ENCODE assay signal across 1 cellular context in the genomic region with DNA sequence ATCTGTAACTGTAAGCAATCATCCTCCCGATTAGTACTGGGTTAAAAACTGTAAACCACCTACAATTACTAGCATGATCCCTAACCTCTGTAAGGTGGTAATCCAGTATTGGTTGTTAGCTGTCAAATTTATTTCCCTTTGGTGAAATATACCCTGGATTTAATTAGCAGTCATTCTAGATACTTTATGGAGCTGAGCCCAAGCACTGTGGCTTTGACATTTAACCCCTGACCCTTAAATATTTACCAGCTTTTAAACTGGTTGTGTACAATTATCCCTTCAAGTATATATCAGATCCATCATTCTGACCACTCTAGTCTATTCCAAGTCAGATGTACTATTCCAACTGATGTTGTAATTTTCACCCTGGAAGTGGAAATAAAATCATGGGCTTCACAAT.
TF ChIP-seq lines count a peak whose summit lies in the region.

No MANE protein-coding gene starts in this region.

TF ChIP-seq in HEK293, 187 proteins besides CTCF, POLR2A, EP300 and RAD21 (continued from another document and continues in another):
- TF ChIP-seq, protein P1, sequence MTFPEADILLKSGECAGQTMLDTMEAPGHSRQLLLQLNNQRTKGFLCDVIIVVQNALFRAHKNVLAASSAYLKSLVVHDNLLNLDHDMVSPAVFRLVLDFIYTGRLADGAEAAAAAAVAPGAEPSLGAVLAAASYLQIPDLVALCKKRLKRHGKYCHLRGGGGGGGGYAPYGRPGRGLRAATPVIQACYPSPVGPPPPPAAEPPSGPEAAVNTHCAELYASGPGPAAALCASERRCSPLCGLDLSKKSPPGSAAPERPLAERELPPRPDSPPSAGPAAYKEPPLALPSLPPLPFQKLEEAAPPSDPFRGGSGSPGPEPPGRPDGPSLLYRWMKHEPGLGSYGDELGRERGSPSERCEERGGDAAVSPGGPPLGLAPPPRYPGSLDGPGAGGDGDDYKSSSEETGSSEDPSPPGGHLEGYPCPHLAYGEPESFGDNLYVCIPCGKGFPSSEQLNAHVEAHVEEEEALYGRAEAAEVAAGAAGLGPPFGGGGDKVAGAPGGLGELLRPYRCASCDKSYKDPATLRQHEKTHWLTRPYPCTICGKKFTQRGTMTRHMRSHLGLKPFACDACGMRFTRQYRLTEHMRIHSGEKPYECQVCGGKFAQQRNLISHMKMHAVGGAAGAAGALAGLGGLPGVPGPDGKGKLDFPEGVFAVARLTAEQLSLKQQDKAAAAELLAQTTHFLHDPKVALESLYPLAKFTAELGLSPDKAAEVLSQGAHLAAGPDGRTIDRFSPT (tag by site-specific recombination; IDR thresholded peaks at IDR 0.05): no peak
- no peak for TF ChIP-seq ZNF514 (tag by site-specific recombination; IDR thresholded peaks at IDR 0.05)
- TF ChIP-seq SP3 (tag by site-specific recombination; IDR thresholded peaks at IDR 0.05): no peak
- TF ChIP-seq, protein P2, sequence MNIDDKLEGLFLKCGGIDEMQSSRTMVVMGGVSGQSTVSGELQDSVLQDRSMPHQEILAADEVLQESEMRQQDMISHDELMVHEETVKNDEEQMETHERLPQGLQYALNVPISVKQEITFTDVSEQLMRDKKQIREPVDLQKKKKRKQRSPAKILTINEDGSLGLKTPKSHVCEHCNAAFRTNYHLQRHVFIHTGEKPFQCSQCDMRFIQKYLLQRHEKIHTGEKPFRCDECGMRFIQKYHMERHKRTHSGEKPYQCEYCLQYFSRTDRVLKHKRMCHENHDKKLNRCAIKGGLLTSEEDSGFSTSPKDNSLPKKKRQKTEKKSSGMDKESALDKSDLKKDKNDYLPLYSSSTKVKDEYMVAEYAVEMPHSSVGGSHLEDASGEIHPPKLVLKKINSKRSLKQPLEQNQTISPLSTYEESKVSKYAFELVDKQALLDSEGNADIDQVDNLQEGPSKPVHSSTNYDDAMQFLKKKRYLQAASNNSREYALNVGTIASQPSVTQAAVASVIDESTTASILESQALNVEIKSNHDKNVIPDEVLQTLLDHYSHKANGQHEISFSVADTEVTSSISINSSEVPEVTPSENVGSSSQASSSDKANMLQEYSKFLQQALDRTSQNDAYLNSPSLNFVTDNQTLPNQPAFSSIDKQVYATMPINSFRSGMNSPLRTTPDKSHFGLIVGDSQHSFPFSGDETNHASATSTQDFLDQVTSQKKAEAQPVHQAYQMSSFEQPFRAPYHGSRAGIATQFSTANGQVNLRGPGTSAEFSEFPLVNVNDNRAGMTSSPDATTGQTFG (tag by site-specific recombination; IDR thresholded peaks at IDR 0.05; ENCODE audit: borderline replicate concordance): no peak
- TF ChIP-seq ZBTB21 (tag by site-specific recombination; IDR thresholded peaks at IDR 0.05): no peak
- no peak for TF ChIP-seq ZNF324 (tag by site-specific recombination; IDR thresholded peaks at IDR 0.05)
- TF ChIP-seq, protein P3, sequence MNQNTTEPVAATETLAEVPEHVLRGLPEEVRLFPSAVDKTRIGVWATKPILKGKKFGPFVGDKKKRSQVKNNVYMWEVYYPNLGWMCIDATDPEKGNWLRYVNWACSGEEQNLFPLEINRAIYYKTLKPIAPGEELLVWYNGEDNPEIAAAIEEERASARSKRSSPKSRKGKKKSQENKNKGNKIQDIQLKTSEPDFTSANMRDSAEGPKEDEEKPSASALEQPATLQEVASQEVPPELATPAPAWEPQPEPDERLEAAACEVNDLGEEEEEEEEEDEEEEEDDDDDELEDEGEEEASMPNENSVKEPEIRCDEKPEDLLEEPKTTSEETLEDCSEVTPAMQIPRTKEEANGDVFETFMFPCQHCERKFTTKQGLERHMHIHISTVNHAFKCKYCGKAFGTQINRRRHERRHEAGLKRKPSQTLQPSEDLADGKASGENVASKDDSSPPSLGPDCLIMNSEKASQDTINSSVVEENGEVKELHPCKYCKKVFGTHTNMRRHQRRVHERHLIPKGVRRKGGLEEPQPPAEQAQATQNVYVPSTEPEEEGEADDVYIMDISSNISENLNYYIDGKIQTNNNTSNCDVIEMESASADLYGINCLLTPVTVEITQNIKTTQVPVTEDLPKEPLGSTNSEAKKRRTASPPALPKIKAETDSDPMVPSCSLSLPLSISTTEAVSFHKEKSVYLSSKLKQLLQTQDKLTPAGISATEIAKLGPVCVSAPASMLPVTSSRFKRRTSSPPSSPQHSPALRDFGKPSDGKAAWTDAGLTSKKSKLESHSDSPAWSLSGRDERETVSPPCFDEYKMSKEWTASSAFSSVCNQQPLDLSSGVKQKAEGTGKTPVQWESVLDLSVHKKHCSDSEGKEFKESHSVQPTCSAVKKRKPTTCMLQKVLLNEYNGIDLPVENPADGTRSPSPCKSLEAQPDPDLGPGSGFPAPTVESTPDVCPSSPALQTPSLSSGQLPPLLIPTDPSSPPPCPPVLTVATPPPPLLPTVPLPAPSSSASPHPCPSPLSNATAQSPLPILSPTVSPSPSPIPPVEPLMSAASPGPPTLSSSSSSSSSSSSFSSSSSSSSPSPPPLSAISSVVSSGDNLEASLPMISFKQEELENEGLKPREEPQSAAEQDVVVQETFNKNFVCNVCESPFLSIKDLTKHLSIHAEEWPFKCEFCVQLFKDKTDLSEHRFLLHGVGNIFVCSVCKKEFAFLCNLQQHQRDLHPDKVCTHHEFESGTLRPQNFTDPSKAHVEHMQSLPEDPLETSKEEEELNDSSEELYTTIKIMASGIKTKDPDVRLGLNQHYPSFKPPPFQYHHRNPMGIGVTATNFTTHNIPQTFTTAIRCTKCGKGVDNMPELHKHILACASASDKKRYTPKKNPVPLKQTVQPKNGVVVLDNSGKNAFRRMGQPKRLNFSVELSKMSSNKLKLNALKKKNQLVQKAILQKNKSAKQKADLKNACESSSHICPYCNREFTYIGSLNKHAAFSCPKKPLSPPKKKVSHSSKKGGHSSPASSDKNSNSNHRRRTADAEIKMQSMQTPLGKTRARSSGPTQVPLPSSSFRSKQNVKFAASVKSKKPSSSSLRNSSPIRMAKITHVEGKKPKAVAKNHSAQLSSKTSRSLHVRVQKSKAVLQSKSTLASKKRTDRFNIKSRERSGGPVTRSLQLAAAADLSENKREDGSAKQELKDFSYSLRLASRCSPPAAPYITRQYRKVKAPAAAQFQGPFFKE (tag by site-specific recombination; IDR thresholded peaks at IDR 0.05; ENCODE audit: borderline replicate concordance): no peak
- TF ChIP-seq ZNF112 (tag by site-specific recombination; IDR thresholded peaks at IDR 0.05): no peak
- no peak for TF ChIP-seq ZNF747 (tag by site-specific recombination; IDR thresholded peaks at IDR 0.05)
- TF ChIP-seq ZNF16 (tag by site-specific recombination; IDR thresholded peaks at IDR 0.05; ENCODE audit: low read depth): no peak
- no peak for TF ChIP-seq ZNF501 (tag by site-specific recombination; IDR thresholded peaks at IDR 0.05)
- no peak for TF ChIP-seq ZBTB17 (tag by site-specific recombination; IDR thresholded peaks at IDR 0.05)
- TF ChIP-seq ZNF239 (tag by site-specific recombination; IDR thresholded peaks at IDR 0.05): no peak
- TF ChIP-seq, protein P4, sequence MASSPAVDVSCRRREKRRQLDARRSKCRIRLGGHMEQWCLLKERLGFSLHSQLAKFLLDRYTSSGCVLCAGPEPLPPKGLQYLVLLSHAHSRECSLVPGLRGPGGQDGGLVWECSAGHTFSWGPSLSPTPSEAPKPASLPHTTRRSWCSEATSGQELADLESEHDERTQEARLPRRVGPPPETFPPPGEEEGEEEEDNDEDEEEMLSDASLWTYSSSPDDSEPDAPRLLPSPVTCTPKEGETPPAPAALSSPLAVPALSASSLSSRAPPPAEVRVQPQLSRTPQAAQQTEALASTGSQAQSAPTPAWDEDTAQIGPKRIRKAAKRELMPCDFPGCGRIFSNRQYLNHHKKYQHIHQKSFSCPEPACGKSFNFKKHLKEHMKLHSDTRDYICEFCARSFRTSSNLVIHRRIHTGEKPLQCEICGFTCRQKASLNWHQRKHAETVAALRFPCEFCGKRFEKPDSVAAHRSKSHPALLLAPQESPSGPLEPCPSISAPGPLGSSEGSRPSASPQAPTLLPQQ (tag by site-specific recombination; IDR thresholded peaks at IDR 0.05): no peak
- no peak for TF ChIP-seq ZNF701 (tag by site-specific recombination; IDR thresholded peaks at IDR 0.05)
- TF ChIP-seq ZNF549 (tag by site-specific recombination; IDR thresholded peaks at IDR 0.05): no peak
- TF ChIP-seq ZNF311 (tag by site-specific recombination; IDR thresholded peaks at IDR 0.05; ENCODE audit: borderline replicate concordance): no peak
- no peak for TF ChIP-seq ZNF510 (tag by site-specific recombination; IDR thresholded peaks at IDR 0.05; ENCODE audit: insufficient replicate concordance)
- no peak for TF ChIP-seq ZNF174 (tag by site-specific recombination; IDR thresholded peaks at IDR 0.05)
- TF ChIP-seq, protein P5, sequence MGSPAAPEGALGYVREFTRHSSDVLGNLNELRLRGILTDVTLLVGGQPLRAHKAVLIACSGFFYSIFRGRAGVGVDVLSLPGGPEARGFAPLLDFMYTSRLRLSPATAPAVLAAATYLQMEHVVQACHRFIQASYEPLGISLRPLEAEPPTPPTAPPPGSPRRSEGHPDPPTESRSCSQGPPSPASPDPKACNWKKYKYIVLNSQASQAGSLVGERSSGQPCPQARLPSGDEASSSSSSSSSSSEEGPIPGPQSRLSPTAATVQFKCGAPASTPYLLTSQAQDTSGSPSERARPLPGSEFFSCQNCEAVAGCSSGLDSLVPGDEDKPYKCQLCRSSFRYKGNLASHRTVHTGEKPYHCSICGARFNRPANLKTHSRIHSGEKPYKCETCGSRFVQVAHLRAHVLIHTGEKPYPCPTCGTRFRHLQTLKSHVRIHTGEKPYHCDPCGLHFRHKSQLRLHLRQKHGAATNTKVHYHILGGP (tag by site-specific recombination; IDR thresholded peaks at IDR 0.05): peak; percentile 67
- no peak for TF ChIP-seq YY2 (tag by site-specific recombination; IDR thresholded peaks at IDR 0.05)
- TF ChIP-seq GLI2 (tag by site-specific recombination; IDR thresholded peaks at IDR 0.05; ENCODE audit: borderline replicate concordance, low read depth): peak; percentile 94
- no peak for TF ChIP-seq SALL2 (tag by site-specific recombination; IDR thresholded peaks at IDR 0.05; ENCODE audit: borderline replicate concordance)
- no peak for TF ChIP-seq HOXC10 (CRISPR knock-in tag; IDR thresholded peaks at IDR 0.05)
- no peak for TF ChIP-seq REPIN1 (tag by site-specific recombination; IDR thresholded peaks at IDR 0.05; ENCODE audit: low read depth)
- no peak for TF ChIP-seq ZNF529 (tag by site-specific recombination; IDR thresholded peaks at IDR 0.05; ENCODE audit: insufficient replicate concordance)
- TF ChIP-seq ZNF792 (tag by site-specific recombination; IDR thresholded peaks at IDR 0.05): no peak
- no peak for TF ChIP-seq HOXA7 (CRISPR knock-in tag; IDR thresholded peaks at IDR 0.05; ENCODE audit: borderline replicate concordance)
- TF ChIP-seq SP2 (tag by site-specific recombination; IDR thresholded peaks at IDR 0.05): no peak
- TF ChIP-seq, protein P6, sequence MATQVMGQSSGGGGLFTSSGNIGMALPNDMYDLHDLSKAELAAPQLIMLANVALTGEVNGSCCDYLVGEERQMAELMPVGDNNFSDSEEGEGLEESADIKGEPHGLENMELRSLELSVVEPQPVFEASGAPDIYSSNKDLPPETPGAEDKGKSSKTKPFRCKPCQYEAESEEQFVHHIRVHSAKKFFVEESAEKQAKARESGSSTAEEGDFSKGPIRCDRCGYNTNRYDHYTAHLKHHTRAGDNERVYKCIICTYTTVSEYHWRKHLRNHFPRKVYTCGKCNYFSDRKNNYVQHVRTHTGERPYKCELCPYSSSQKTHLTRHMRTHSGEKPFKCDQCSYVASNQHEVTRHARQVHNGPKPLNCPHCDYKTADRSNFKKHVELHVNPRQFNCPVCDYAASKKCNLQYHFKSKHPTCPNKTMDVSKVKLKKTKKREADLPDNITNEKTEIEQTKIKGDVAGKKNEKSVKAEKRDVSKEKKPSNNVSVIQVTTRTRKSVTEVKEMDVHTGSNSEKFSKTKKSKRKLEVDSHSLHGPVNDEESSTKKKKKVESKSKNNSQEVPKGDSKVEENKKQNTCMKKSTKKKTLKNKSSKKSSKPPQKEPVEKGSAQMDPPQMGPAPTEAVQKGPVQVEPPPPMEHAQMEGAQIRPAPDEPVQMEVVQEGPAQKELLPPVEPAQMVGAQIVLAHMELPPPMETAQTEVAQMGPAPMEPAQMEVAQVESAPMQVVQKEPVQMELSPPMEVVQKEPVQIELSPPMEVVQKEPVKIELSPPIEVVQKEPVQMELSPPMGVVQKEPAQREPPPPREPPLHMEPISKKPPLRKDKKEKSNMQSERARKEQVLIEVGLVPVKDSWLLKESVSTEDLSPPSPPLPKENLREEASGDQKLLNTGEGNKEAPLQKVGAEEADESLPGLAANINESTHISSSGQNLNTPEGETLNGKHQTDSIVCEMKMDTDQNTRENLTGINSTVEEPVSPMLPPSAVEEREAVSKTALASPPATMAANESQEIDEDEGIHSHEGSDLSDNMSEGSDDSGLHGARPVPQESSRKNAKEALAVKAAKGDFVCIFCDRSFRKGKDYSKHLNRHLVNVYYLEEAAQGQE (tag by site-specific recombination; IDR thresholded peaks at IDR 0.05): no peak
- TF ChIP-seq, protein P7, sequence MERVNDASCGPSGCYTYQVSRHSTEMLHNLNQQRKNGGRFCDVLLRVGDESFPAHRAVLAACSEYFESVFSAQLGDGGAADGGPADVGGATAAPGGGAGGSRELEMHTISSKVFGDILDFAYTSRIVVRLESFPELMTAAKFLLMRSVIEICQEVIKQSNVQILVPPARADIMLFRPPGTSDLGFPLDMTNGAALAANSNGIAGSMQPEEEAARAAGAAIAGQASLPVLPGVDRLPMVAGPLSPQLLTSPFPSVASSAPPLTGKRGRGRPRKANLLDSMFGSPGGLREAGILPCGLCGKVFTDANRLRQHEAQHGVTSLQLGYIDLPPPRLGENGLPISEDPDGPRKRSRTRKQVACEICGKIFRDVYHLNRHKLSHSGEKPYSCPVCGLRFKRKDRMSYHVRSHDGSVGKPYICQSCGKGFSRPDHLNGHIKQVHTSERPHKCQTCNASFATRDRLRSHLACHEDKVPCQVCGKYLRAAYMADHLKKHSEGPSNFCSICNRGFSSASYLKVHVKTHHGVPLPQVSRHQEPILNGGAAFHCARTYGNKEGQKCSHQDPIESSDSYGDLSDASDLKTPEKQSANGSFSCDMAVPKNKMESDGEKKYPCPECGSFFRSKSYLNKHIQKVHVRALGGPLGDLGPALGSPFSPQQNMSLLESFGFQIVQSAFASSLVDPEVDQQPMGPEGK (tag by site-specific recombination; IDR thresholded peaks at IDR 0.05): no peak
- TF ChIP-seq KLF7 (tag by site-specific recombination; IDR thresholded peaks at IDR 0.05; ENCODE audit: borderline replicate concordance): 0 out of 2 replicates have a peak, but pooled peaks have one; percentile 60
- TF ChIP-seq ZSCAN30 (tag by site-specific recombination; IDR thresholded peaks at IDR 0.05): 0 out of 2 replicates have a peak, but pooled peaks have one; percentile 29
- TF ChIP-seq ZNF302 (tag by site-specific recombination; IDR thresholded peaks at IDR 0.05; ENCODE audit: low read depth): no peak
- no peak for TF ChIP-seq ZNF221 (tag by site-specific recombination; IDR thresholded peaks at IDR 0.05; ENCODE audit: borderline replicate concordance)
- TF ChIP-seq ZNF677 (tag by site-specific recombination; IDR thresholded peaks at IDR 0.05): no peak
- TF ChIP-seq ZNF76 (tag by site-specific recombination; IDR thresholded peaks at IDR 0.05; ENCODE audit: borderline replicate concordance, low read depth): no peak
- TF ChIP-seq ZSCAN23 (tag by site-specific recombination; IDR thresholded peaks at IDR 0.05): peak; percentile 73; the same call in 1 of the 2 replicates
- TF ChIP-seq ZNF202 (tag by site-specific recombination; IDR thresholded peaks at IDR 0.05; ENCODE audit: borderline replicate concordance): no peak
- TF ChIP-seq OSR2 (tag by site-specific recombination; IDR thresholded peaks at IDR 0.05): peak; percentile 82
- TF ChIP-seq GLIS2 (tag by site-specific recombination; IDR thresholded peaks at IDR 0.05): no peak
- 0 out of 2 replicates have a peak, but pooled peaks have one; percentile 29 for TF ChIP-seq ZNF624 (tag by site-specific recombination; IDR thresholded peaks at IDR 0.05)
- no peak for TF ChIP-seq ZNF23 (tag by site-specific recombination; IDR thresholded peaks at IDR 0.05; ENCODE audit: borderline replicate concordance)
- no peak for TF ChIP-seq HOXD13 (CRISPR knock-in tag; IDR thresholded peaks at IDR 0.05; ENCODE audit: borderline replicate concordance)
